13 cellular contexts compared by ENCODE assay signal in genomic region chr4:153450545-153450917, GRCh38. TPM values are rescaled to one million over a fixed set of nuclear protein-coding genes. Genes with fewer than 3 reads are reported as not detected.
A peak's percentile ranks its signal among the peaks of the same experiment; 100 is the strongest.
DNase-seq lines count a peak whose midpoint lies in the region; ATAC-seq and TF ChIP-seq lines count a peak whose summit lies in the region.
"Had no signal": no experiment of that assay in that cellular context is flagged by ENCODE, and none has a peak within 500 bp of the region (broad histone marks: within the 10 kb centered on the region; RNA-seq: fewer than 3 reads in every experiment).

No MANE protein-coding gene starts in this region.

- intact Hi-C loops in activated T-helper 1 cell treated with anti-CD3 and anti-CD28 coated beads, Interleukin-12 subunit alpha, Interleukin-12 subunit beta, Interleukin-2, Interleukin-4 antibody, amounts not matched to agents 30 ng/mL and 10 ng/mL and 1 ng/mL, durations not matched to agents 14 hours and 24 hours and 36 hours (cut with micrococcal nuclease), result loop anchor here (1.0 kb wide), 1 partner anchor 15 kb away; no protein-coding TSS in a partner anchor

- peaks cover 3% of the 10 kb centered on the region for H3K4me1 ChIP-seq in smooth muscle cell (ENCODE audit: low read depth)
- H3K4me1 ChIP-seq: breast epithelium had no signal

- no peak for DNase-seq in activated T-helper 1 cell treated with anti-CD3 and anti-CD28 coated beads, Interleukin-12 subunit alpha, Interleukin-12 subunit beta, Interleukin-2, Interleukin-4 antibody, amounts not matched to agents 30 ng/mL and 10 ng/mL and 1 ng/mL, durations not matched to agents 14 hours and 24 hours and 36 hours (ENCODE audit: low spot score)
- DNase-seq in osteocyte (ENCODE audit: extremely low spot score, unreplicated experiment) (no peak), smooth muscle cell (lab: John Stamatoyannopoulos, UW; ENCODE audit: unreplicated experiment) (no peak), DMS 273 (lab: John Stamatoyannopoulos, UW; ENCODE audit: unreplicated experiment) (no peak)
- no peak for DNase-seq in stimulated activated CD4-positive, alpha-beta T cell treated with anti-CD3 and anti-CD28 coated beads, Interleukin-12 subunit alpha, Interleukin-12 subunit beta, amount 100 ng/mL, for 4 hours
- DNase-seq: DMS 273 treated with DMSO at 0.1 percent for 48 hours; lower lobe of right lung; NCI-H146; pancreas; stimulated activated CD4-positive, alpha-beta T cell treated with anti-CD3 and anti-CD28 coated beads, Interleukin-2, amount 100 ng/mL, for 24 hours had no signal

- H3K9me3 ChIP-seq in smooth muscle cell (replicated peaks; ENCODE audit: low read depth), result no peaks in the 10 kb centered on the region
- H3K9me3 ChIP-seq: breast epithelium, lower lobe of right lung, pancreas had no signal

- H3K4me3 ChIP-seq in smooth muscle cell, result no peak overlapping the region
- H3K4me3 ChIP-seq: breast epithelium, lower lobe of right lung, pancreas had no signal

- H3F3A ChIP-seq in smooth muscle cell (ENCODE audit: low read depth), result peaks cover 7% of the 10 kb centered on the region

- no peaks in the 10 kb centered on the region for H3K27me3 ChIP-seq in smooth muscle cell (ENCODE audit: low read depth)
- H3K27me3 ChIP-seq: breast epithelium, pancreas had no signal

- H3K4me2 ChIP-seq in smooth muscle cell, result no peak overlapping the region

- TF ChIP-seq CTCF in osteocyte (IDR thresholded peaks at IDR 0.05) (no peak), smooth muscle cell (IDR thresholded peaks at IDR 0.05; ENCODE audit: borderline replicate concordance, insufficient read depth, poor library complexity, severe bottlenecking) (no peak)

- peaks cover 3% of the 10 kb centered on the region for H3K36me3 Mint-ChIP-seq in activated T-helper 1 cell treated with anti-CD3 and anti-CD28 coated beads, Interleukin-12 subunit alpha, Interleukin-12 subunit beta, Interleukin-2, Interleukin-4 antibody, amounts not matched to agents 30 ng/mL and 10 ng/mL and 1 ng/mL, durations not matched to agents 14 hours and 24 hours and 36 hours (ENCODE audit: low read depth)
- no peaks in the 10 kb centered on the region for H3K36me3 Mint-ChIP-seq in osteocyte (ENCODE audit: unreplicated experiment)

- H3K36me3 ChIP-seq in smooth muscle cell (ENCODE audit: low read depth), result no peaks in the 10 kb centered on the region
- H3K36me3 ChIP-seq: breast epithelium, lower lobe of right lung, pancreas had no signal

- no peak overlapping the region for H2AFZ ChIP-seq in smooth muscle cell (ENCODE audit: low read depth)

- no peaks in the 10 kb centered on the region for H3K79me2 ChIP-seq in smooth muscle cell (ENCODE audit: low read depth)

- WGBS in smooth muscle cell (ENCODE audit: low lambda C conversion rate), result 97% methylated on average over 5 of the region's 5 CpGs

- no peak overlapping the region for H3K9ac ChIP-seq in smooth muscle cell (ENCODE audit: low read depth)

- H3K9me3 Mint-ChIP-seq in activated T-helper 1 cell treated with anti-CD3 and anti-CD28 coated beads, Interleukin-12 subunit alpha, Interleukin-12 subunit beta, Interleukin-2, Interleukin-4 antibody, amounts not matched to agents 30 ng/mL and 10 ng/mL and 1 ng/mL, durations not matched to agents 14 hours and 24 hours and 36 hours, result no peaks in the 10 kb centered on the region
- H3K9me3 Mint-ChIP-seq in osteocyte (ENCODE audit: unreplicated experiment), result no peaks in the 10 kb centered on the region

- H3K27ac ChIP-seq in smooth muscle cell (ENCODE audit: low read depth), result no peak overlapping the region
- H3K27ac ChIP-seq: breast epithelium, lower lobe of right lung, pancreas had no signal

- H3K4me1 Mint-ChIP-seq in activated T-helper 1 cell treated with anti-CD3 and anti-CD28 coated beads, Interleukin-12 subunit alpha, Interleukin-12 subunit beta, Interleukin-2, Interleukin-4 antibody, amounts not matched to agents 30 ng/mL and 10 ng/mL and 1 ng/mL, durations not matched to agents 14 hours and 24 hours and 36 hours (ENCODE audit: low read depth), result peaks cover 18% of the 10 kb centered on the region
- peaks cover 38% of the 10 kb centered on the region for H3K4me1 Mint-ChIP-seq in osteocyte (ENCODE audit: unreplicated experiment)

- H4K20me1 ChIP-seq in smooth muscle cell (ENCODE audit: low read depth), result no peaks in the 10 kb centered on the region

- H3K27ac Mint-ChIP-seq in activated T-helper 1 cell treated with anti-CD3 and anti-CD28 coated beads, Interleukin-12 subunit alpha, Interleukin-12 subunit beta, Interleukin-2, Interleukin-4 antibody, amounts not matched to agents 30 ng/mL and 10 ng/mL and 1 ng/mL, durations not matched to agents 14 hours and 24 hours and 36 hours, result peak overlapping the region; percentile 78
- H3K27ac Mint-ChIP-seq in osteocyte (ENCODE audit: unreplicated experiment), result peak overlapping the region; percentile 12

- H3K4me3 Mint-ChIP-seq in activated T-helper 1 cell treated with anti-CD3 and anti-CD28 coated beads, Interleukin-12 subunit alpha, Interleukin-12 subunit beta, Interleukin-2, Interleukin-4 antibody, amounts not matched to agents 30 ng/mL and 10 ng/mL and 1 ng/mL, durations not matched to agents 14 hours and 24 hours and 36 hours, result peak overlapping the region; percentile 60
- H3K4me3 Mint-ChIP-seq in osteocyte (ENCODE audit: unreplicated experiment), result no peak overlapping the region

- ATAC-seq in GM18868 (IDR thresholded peaks at IDR 0.05; ENCODE audit: unreplicated experiment) (peak; percentile 31), HG03064 (IDR thresholded peaks at IDR 0.05; ENCODE audit: low read depth, unreplicated experiment) (peak; percentile 43)
- ATAC-seq: pancreas had no signal

- H3K27me3 Mint-ChIP-seq in activated T-helper 1 cell treated with anti-CD3 and anti-CD28 coated beads, Interleukin-12 subunit alpha, Interleukin-12 subunit beta, Interleukin-2, Interleukin-4 antibody, amounts not matched to agents 30 ng/mL and 10 ng/mL and 1 ng/mL, durations not matched to agents 14 hours and 24 hours and 36 hours (ENCODE audit: insufficient read depth), result no peaks in the 10 kb centered on the region
- no peaks in the 10 kb centered on the region for H3K27me3 Mint-ChIP-seq in osteocyte (ENCODE audit: unreplicated experiment)

RNA-seq across cellular contexts. Expression of gene TMEM131L, which starts 15.6 kb away (rescaled TPM):
- 39.5 and 42.2 TPM in 2 replicates for total RNA-seq in activated T-helper 1 cell treated with anti-CD3 and anti-CD28 coated beads, Interleukin-12 subunit alpha, Interleukin-12 subunit beta, Interleukin-2, Interleukin-4 antibody, amounts not matched to agents 30 ng/mL and 10 ng/mL and 1 ng/mL, durations not matched to agents 14 hours and 24 hours and 36 hours
- total RNA-seq in osteocyte (6.4 and 8.6 TPM in 2 replicates), smooth muscle cell (6.7 and 12.9 TPM in 2 replicates)
- polyA plus RNA-seq in smooth muscle cell, result 2.6 and 4.3 TPM in 2 replicates
